In genomic region chr12:107990325-107990724, GRCh38 we compare ENCODE assay signal across 8 cellular contexts.
A peak's percentile ranks its signal among the peaks of the same experiment; 100 is the strongest.
DNase-seq lines count a peak whose midpoint lies in the region; ATAC-seq and TF ChIP-seq lines count a peak whose summit lies in the region.

No MANE protein-coding gene starts in this region.

- TF ChIP-seq CTCF in AG09319 (IDR thresholded peaks at IDR 0.05; ENCODE audit: low read depth, low read length) (peak; percentile 8; the same call in 1 of the 2 replicates), GM13976 (IDR thresholded peaks at IDR 0.05; ENCODE audit: borderline replicate concordance, control extremely low read depth, extremely low read depth, insufficient read depth, missing control alignments) (peak; percentile 38), adrenal gland (IDR thresholded peaks at IDR 0.05) (peak; percentile 24 to 58 (median 52)), liver (IDR thresholded peaks at IDR 0.05; ENCODE audit: low read depth, low read length, missing input control) (peak; percentile 38), tibial nerve (IDR thresholded peaks at IDR 0.05) (peak in 3 of 5 experiments; percentile 11 to 39 (median 12))

- H3K27ac ChIP-seq in adrenal gland (no peak overlapping the region), liver (ENCODE audit: low read depth in 1 of 2, low read length in 2 of 2) (no peak overlapping the region), tibial nerve (no peak overlapping the region)

- H3K27me3 ChIP-seq in NT2/D1 (ENCODE audit: insufficient read depth, insufficient read length) (peaks cover 8% of the 10 kb centered on the region), adrenal gland (peaks cover 5% of the 10 kb centered on the region), liver (ENCODE audit: control insufficient read depth in 4 of 4, insufficient read depth in 4 of 4, low read length in 3 of 4) (no peaks in the 10 kb centered on the region), tibial nerve (no peaks in the 10 kb centered on the region)

- DNase-seq in AG09319 (ENCODE audit: extremely low read depth, low read depth) (no peak), GM13976 (ENCODE audit: low spot score) (peak; percentile 5), NT2/D1 (ENCODE audit: low read depth, low spot score) (peak; percentile 47), adrenal gland (peak in 6 of 7 donors; percentile 26 to 62 (median 34)), tibial nerve (ENCODE audit: low spot score in 2 of 2) (peak in 1 of 2 donors; percentile 12), epidermal melanocyte (ENCODE audit: insufficient read length, low spot score) (no peak)

- WGBS in adrenal gland, 4 donors, result 0 to 5% (median 2%) methylated on average over 2 of the region's 2 CpGs
- whole genome bisulfite sequencing in liver, result 6% methylated on average over 2 of the region's 2 CpGs
- WGBS in tibial nerve, 2 donors, result 5 to 9% methylated on average over 2 of the region's 2 CpGs

- no peak for TF ChIP-seq EP300 in tibial nerve (IDR thresholded peaks at IDR 0.05)

- no peak for TF ChIP-seq POLR2A in adrenal gland (IDR thresholded peaks at IDR 0.05)
- no peak for TF ChIP-seq POLR2A in tibial nerve (IDR thresholded peaks at IDR 0.05)

- H3K9me3 ChIP-seq in NT2/D1 (ENCODE audit: insufficient read depth, low read length), result no peaks in the 10 kb centered on the region
- H3K9me3 ChIP-seq in adrenal gland (replicated peaks in 1 of 3), result no peaks in the 10 kb centered on the region
- no peaks in the 10 kb centered on the region for H3K9me3 ChIP-seq in liver (ENCODE audit: control insufficient read depth in 4 of 4, low read length in 3 of 4)
- no peaks in the 10 kb centered on the region for H3K9me3 ChIP-seq in tibial nerve

- TF ChIP-seq RAD21 in liver (IDR thresholded peaks at IDR 0.05), result peak; percentile 69 to 78

- intact Hi-C loops in adrenal gland (cut with DNase I), result loop anchor here in 1 of 2 donors (10.0 kb wide), 1 partner anchor 204 kb away; no protein-coding TSS in a partner anchor

- in situ Hi-C loops in GM13976 (cut with MboI; ENCODE audit: low sequenced_read_pairs, unreplicated experiment), result no loop called here

- ATAC-seq in GM18519 (IDR thresholded peaks at IDR 0.05; ENCODE audit: low FRiP score, unreplicated experiment), result no peak

- H3K9ac ChIP-seq in NT2/D1 (ENCODE audit: insufficient read length, low read depth) (no peak overlapping the region), liver (ENCODE audit: low read depth in 1 of 2, low read length in 2 of 2) (no peak overlapping the region)

- H3K4me3 ChIP-seq in NT2/D1 (ENCODE audit: insufficient read length, low read depth), result no peak overlapping the region
- no peak overlapping the region for H3K4me3 ChIP-seq in adrenal gland
- no peak overlapping the region for H3K4me3 ChIP-seq in liver (ENCODE audit: low read depth in 1 of 3, low read length in 3 of 3)
- no peak overlapping the region for H3K4me3 ChIP-seq in tibial nerve

- no peaks in the 10 kb centered on the region for H3K4me1 ChIP-seq in NT2/D1 (ENCODE audit: insufficient read depth, insufficient read length)
- no peaks in the 10 kb centered on the region for H3K4me1 ChIP-seq in adrenal gland (replicated peaks in 1 of 2)
- no peaks in the 10 kb centered on the region for H3K4me1 ChIP-seq in liver (ENCODE audit: control insufficient read depth in 4 of 4, insufficient read depth in 4 of 4, low read length in 3 of 4)
- H3K4me1 ChIP-seq in tibial nerve, result no peaks in the 10 kb centered on the region

- H3K36me3 ChIP-seq in NT2/D1 (ENCODE audit: insufficient read depth, insufficient read length, low read length) (no peaks in the 10 kb centered on the region), adrenal gland (replicated peaks in 1 of 2) (no peaks in the 10 kb centered on the region), liver (ENCODE audit: control insufficient read depth in 4 of 4, insufficient read depth in 3 of 4, low read depth in 1 of 4, low read length in 3 of 4) (no peaks in the 10 kb centered on the region), tibial nerve (no peaks in the 10 kb centered on the region)

TF ChIP-seq in liver, 16 proteins besides CTCF, POLR2A, EP300 and RAD21:
- TF ChIP-seq NR2F2 (IDR thresholded peaks at IDR 0.05), result no peak
- no peak for TF ChIP-seq ZBTB33 (IDR thresholded peaks at IDR 0.05)
- TF ChIP-seq ATF3 (IDR thresholded peaks at IDR 0.05), result no peak
- TF ChIP-seq EGR1 (IDR thresholded peaks at IDR 0.05; ENCODE audit: low read depth in 2 of 2), result no peak
- no peak for TF ChIP-seq HNF4A (conservative IDR thresholded peaks at IDR 0.05)
- no peak for TF ChIP-seq MAX (IDR thresholded peaks at IDR 0.05)
- TF ChIP-seq JUND (IDR thresholded peaks at IDR 0.05), result no peak
TF ChIP-seq in liver: peak in this region for 0.

Comparison
In these comparisons a context has a peak if more than half of its experiments do, and no peak if none do; other contexts are left out.
1. DNase-seq: peak in GM13976 (single experiment), NT2/D1 (single experiment) and adrenal gland (6 of 7); none in AG09319 (single experiment) and epidermal melanocyte (single experiment).
2. Peak in every context shown above with its lines, with median percentiles within 50 percentile points of each other: CTCF ChIP-seq.